Comparison of ENCODE assay signal across 19 cellular contexts in genomic region chr21:44638506-44639330, GRCh38. TPM values are rescaled to one million over a fixed set of nuclear protein-coding genes. Genes with fewer than 3 reads are reported as not detected.
"Had no signal": no experiment of that assay in that cellular context is flagged by ENCODE, and none has a peak within 500 bp of the region (broad histone marks: within the 10 kb centered on the region; RNA-seq: fewer than 3 reads in every experiment).

No MANE protein-coding gene starts in this region.

RNA-seq across cellular contexts. Expression of gene KRTAP10-10, which starts 1.6 kb away (rescaled TPM):
- total RNA-seq: heart left ventricle, kidney, left colon, left lung, liver, lower lobe of right lung, mesothelial cell of epicardium, mononuclear cell, natural killer cell, omental fat pad, pancreas, prostate gland, skeletal muscle tissue, smooth muscle cell, subcutaneous adipose tissue, thoracic aorta, urinary bladder had no signal
- polyA plus RNA-seq: heart left ventricle, immature natural killer cell, liver, pancreas, smooth muscle cell, urinary bladder had no signal

RNA-seq across cellular contexts. Expression of gene KRTAP10-11, which starts 7.5 kb away (rescaled TPM):
- total RNA-seq: heart left ventricle, kidney, left colon, left lung, liver, lower lobe of right lung, mesothelial cell of epicardium, mononuclear cell, natural killer cell, omental fat pad, pancreas, prostate gland, skeletal muscle tissue, smooth muscle cell, subcutaneous adipose tissue, thoracic aorta, urinary bladder had no signal
- polyA plus RNA-seq: heart left ventricle, immature natural killer cell, liver, pancreas, smooth muscle cell, urinary bladder had no signal

RNA-seq across cellular contexts. Expression of gene KRTAP10-9, which starts 11.8 kb away (rescaled TPM):
- total RNA-seq: heart left ventricle, kidney, left colon, left lung, liver, lower lobe of right lung, mesothelial cell of epicardium, mononuclear cell, natural killer cell, omental fat pad, pancreas, prostate gland, skeletal muscle tissue, smooth muscle cell, subcutaneous adipose tissue, thoracic aorta, urinary bladder had no signal
- polyA plus RNA-seq: heart left ventricle, immature natural killer cell, liver, pancreas, smooth muscle cell, urinary bladder had no signal

RNA-seq across cellular contexts. Expression of gene KRTAP12-4, which starts 15.7 kb away (rescaled TPM):
- total RNA-seq: heart left ventricle, kidney, left colon, left lung, liver, lower lobe of right lung, mesothelial cell of epicardium, mononuclear cell, natural killer cell, omental fat pad, pancreas, prostate gland, skeletal muscle tissue, smooth muscle cell, subcutaneous adipose tissue, suprapubic skin, thoracic aorta, urinary bladder had no signal
- polyA plus RNA-seq: heart left ventricle, immature natural killer cell, liver, pancreas, smooth muscle cell, urinary bladder had no signal

RNA-seq across cellular contexts. Expression of gene KRTAP12-3, which starts 19.0 kb away (rescaled TPM):
- total RNA-seq: heart left ventricle, kidney, left colon, left lung, liver, lower lobe of right lung, mesothelial cell of epicardium, mononuclear cell, omental fat pad, pancreas, prostate gland, skeletal muscle tissue, smooth muscle cell, subcutaneous adipose tissue, thoracic aorta, urinary bladder had no signal
- polyA plus RNA-seq: heart left ventricle, liver, pancreas, smooth muscle cell, urinary bladder had no signal
